In genomic region chr22:17830041-17830961, GRCh38 we compare ENCODE assay signal across 1 cellular context.
TF ChIP-seq lines count a peak whose summit lies in the region.

No MANE protein-coding gene starts in this region.

TF ChIP-seq in HepG2, 621 proteins besides CTCF, POLR2A, EP300 and RAD21 (continued from another document and continues in another):
- TF ChIP-seq ZNF891 (CRISPR knock-in tag; IDR thresholded peaks at IDR 0.05) (peak; percentile 17; the same call in 1 of the 2 replicates), ZNF256 (CRISPR knock-in tag; conservative IDR thresholded peaks at IDR 0.05) (no peak), NR1H2 (CRISPR knock-in tag; IDR thresholded peaks at IDR 0.05; ENCODE audit: borderline replicate concordance, low read depth) (no peak), RELA (CRISPR knock-in tag; IDR thresholded peaks at IDR 0.05) (no peak), ZFP62 (CRISPR knock-in tag; IDR thresholded peaks at IDR 0.05) (no peak), KDM2A (CRISPR knock-in tag; IDR thresholded peaks at IDR 0.05; ENCODE audit: borderline replicate concordance, low read depth) (peak; percentile 70; the same call in 1 of the 2 replicates), BCL3 (CRISPR knock-in tag; IDR thresholded peaks at IDR 0.05) (no peak), ZNF709 (CRISPR knock-in tag; IDR thresholded peaks at IDR 0.05) (no peak), ZBTB7A (CRISPR knock-in tag; IDR thresholded peaks at IDR 0.05) (no peak), HOXA3 (CRISPR knock-in tag; IDR thresholded peaks at IDR 0.05) (peak; percentile 30; the same call in 1 of the 2 replicates), BATF2 (CRISPR knock-in tag; IDR thresholded peaks at IDR 0.05) (no peak), FOSL2 (CRISPR knock-in tag; IDR thresholded peaks at IDR 0.05) (0 out of 2 replicates have a peak, but pooled peaks have one; percentile 11), SP5 (CRISPR knock-in tag; IDR thresholded peaks at IDR 0.05; ENCODE audit: borderline replicate concordance, low read depth) (no peak), MAX (IDR thresholded peaks at IDR 0.05) (peak; percentile 17; the same call in 1 of the 2 replicates), NFKB2 (CRISPR knock-in tag; IDR thresholded peaks at IDR 0.05; ENCODE audit: borderline replicate concordance) (no peak), STAG1 (CRISPR knock-in tag; IDR thresholded peaks at IDR 0.05) (peak; percentile 99), SP2 (CRISPR knock-in tag; IDR thresholded peaks at IDR 0.05) (no peak), ZFP91 (CRISPR knock-in tag; IDR thresholded peaks at IDR 0.05; ENCODE audit: borderline replicate concordance) (peak; percentile 63; the same call in 1 of the 2 replicates), ZBTB1 (CRISPR knock-in tag; IDR thresholded peaks at IDR 0.05; ENCODE audit: borderline replicate concordance) (no peak), CCDC6 (CRISPR knock-in tag; IDR thresholded peaks at IDR 0.05) (peak; percentile 42; the same call in 1 of the 2 replicates), GABPB1 (CRISPR knock-in tag; IDR thresholded peaks at IDR 0.05) (peak; percentile 32; the same call in 1 of the 2 replicates), ZNF687 (CRISPR knock-in tag; IDR thresholded peaks at IDR 0.05) (peak; percentile 29), ZNF335 (CRISPR knock-in tag; IDR thresholded peaks at IDR 0.05) (no peak), ZKSCAN5 (CRISPR knock-in tag; IDR thresholded peaks at IDR 0.05) (no peak), TEAD3 (CRISPR knock-in tag; optimal IDR thresholded peaks at IDR 0.05; ENCODE audit: borderline replicate concordance) (peak; percentile 9), ARID4A (CRISPR knock-in tag; IDR thresholded peaks at IDR 0.05; ENCODE audit: borderline replicate concordance) (peak; percentile 28; the same call in 1 of the 2 replicates), FOXA3 (CRISPR knock-in tag; IDR thresholded peaks at IDR 0.05) (0 out of 2 replicates have a peak, but pooled peaks have one; percentile 29), ZNF691 (CRISPR knock-in tag; IDR thresholded peaks at IDR 0.05; ENCODE audit: borderline replicate concordance, low read depth) (0 out of 2 replicates have a peak, but pooled peaks have one; percentile 37), XRCC5 (optimal IDR thresholded peaks at IDR 0.05; ENCODE audit: low read length) (peak; percentile 83), ETV5 (CRISPR knock-in tag; IDR thresholded peaks at IDR 0.05; ENCODE audit: borderline replicate concordance) (0 out of 2 replicates have a peak, but pooled peaks have one; percentile 11), ZNF263 (CRISPR knock-in tag; IDR thresholded peaks at IDR 0.05) (0 out of 2 replicates have a peak, but pooled peaks have one; percentile 40), THAP11 (CRISPR knock-in tag; IDR thresholded peaks at IDR 0.05) (peak; percentile 59; the same call in 1 of the 2 replicates), THRA (CRISPR knock-in tag; IDR thresholded peaks at IDR 0.05; ENCODE audit: borderline replicate concordance) (0 out of 2 replicates have a peak, but pooled peaks have one; percentile 22), NFYB (CRISPR knock-in tag; IDR thresholded peaks at IDR 0.05) (no peak), ZNF800 (CRISPR knock-in tag; IDR thresholded peaks at IDR 0.05) (0 out of 2 replicates have a peak, but pooled peaks have one; percentile 33), ZBTB38 (CRISPR knock-in tag; IDR thresholded peaks at IDR 0.05) (peak; percentile 64; the same call in 1 of the 2 replicates), ZBTB33 (CRISPR knock-in tag; IDR thresholded peaks at IDR 0.05) (peak; percentile 97), ZNF121 (CRISPR knock-in tag; IDR thresholded peaks at IDR 0.05) (no peak), NONO (IDR thresholded peaks at IDR 0.05) (no peak), NONO (CRISPR knock-in tag; conservative IDR thresholded peaks at IDR 0.05) (peak; percentile 78)
